Comparison of ENCODE assay signal across 21 cellular contexts in the genomic region with DNA sequence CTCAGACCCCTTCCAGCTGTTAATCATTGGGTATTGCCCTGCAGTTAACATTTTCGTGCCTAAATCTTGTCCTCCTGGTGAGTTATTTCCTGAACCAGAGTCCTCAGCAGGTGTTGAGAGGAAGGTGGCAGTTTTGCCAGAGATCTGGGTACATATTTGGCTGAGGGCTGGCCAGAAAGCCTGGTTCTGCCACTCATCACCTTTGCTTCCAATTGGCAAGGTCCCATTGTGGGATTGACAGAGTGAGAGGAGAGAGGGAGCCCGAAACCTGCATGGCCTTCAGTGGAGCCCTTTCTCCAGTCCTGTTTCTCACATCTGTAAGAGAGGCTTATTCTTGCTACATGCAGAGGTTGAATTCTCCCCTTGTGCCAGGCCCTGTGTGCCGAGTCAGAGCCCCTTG. TPM values are rescaled to one million over a fixed set of nuclear protein-coding genes. Genes with fewer than 3 reads are reported as not detected.
A peak's percentile ranks its signal among the peaks of the same experiment; 100 is the strongest.
DNase-seq lines count a peak whose midpoint lies in the region; ATAC-seq and TF ChIP-seq lines count a peak whose summit lies in the region.
"Had no signal": no experiment of that assay in that cellular context is flagged by ENCODE, and none has a peak within 500 bp of the region (broad histone marks: within the 10 kb centered on the region; RNA-seq: fewer than 3 reads in every experiment).

No MANE protein-coding gene starts in this region.

- TF ChIP-seq CTCF in right atrium auricular region (IDR thresholded peaks at IDR 0.05) (no peak), heart left ventricle (IDR thresholded peaks at IDR 0.05) (no peak)

- no peak overlapping the region for H3K18ac ChIP-seq in neuronal stem cell (ENCODE audit: low read length)

- H4K8ac ChIP-seq in neuronal stem cell (ENCODE audit: low read depth, low read length): no peak overlapping the region

- no peak overlapping the region for H2BK5ac ChIP-seq in neuronal stem cell (ENCODE audit: low read length)

- H3K27me3 ChIP-seq in right atrium auricular region (no peaks in the 10 kb centered on the region), heart left ventricle (no peaks in the 10 kb centered on the region), neuronal stem cell (ENCODE audit: control insufficient read depth in 3 of 3, insufficient read depth in 3 of 3, low read depth in 1 of 3, low read length in 3 of 3) (no peaks in the 10 kb centered on the region)
- H3K27me3 ChIP-seq: brain microvascular endothelial cell, tibial artery had no signal

- no peak overlapping the region for H2BK120ac ChIP-seq in neuronal stem cell (ENCODE audit: low read depth, low read length)

- H3K4me2 ChIP-seq in neuronal stem cell (ENCODE audit: insufficient read depth, low read length, poor library complexity, severe bottlenecking): no peak overlapping the region

- no peak overlapping the region for H3K9ac ChIP-seq in neuronal stem cell (ENCODE audit: low read depth, low read length, poor library complexity)
- H3K9ac ChIP-seq: parathyroid adenoma had no signal

- H3K4me1 Mint-ChIP-seq in activated T-helper 1 cell treated with anti-CD3 and anti-CD28 coated beads, Interleukin-12 subunit alpha, Interleukin-12 subunit beta, Interleukin-2, Interleukin-4 antibody, amounts not matched to agents 30 ng/mL and 10 ng/mL and 1 ng/mL, durations not matched to agents 14 hours and 24 hours and 36 hours (ENCODE audit: low read depth): peaks cover 6% of the 10 kb centered on the region

- no peaks in the 10 kb centered on the region for H3K9me3 Mint-ChIP-seq in activated T-helper 1 cell treated with anti-CD3 and anti-CD28 coated beads, Interleukin-12 subunit alpha, Interleukin-12 subunit beta, Interleukin-2, Interleukin-4 antibody, amounts not matched to agents 30 ng/mL and 10 ng/mL and 1 ng/mL, durations not matched to agents 14 hours and 24 hours and 36 hours
- H3K9me3 Mint-ChIP-seq: activated CD8-positive, alpha-beta T cell treated with anti-CD3 and anti-CD28 coated beads for 36 hours; activated naive CD4-positive, alpha-beta T cell treated with anti-CD3 and anti-CD28 coated beads, Interleukin-2, amount 50 U/mL, for 72 hours; activated T-cell treated with anti-CD3 and anti-CD28 coated beads, Interleukin-2, amount 50 U/mL, for 4 hours had no signal

- no peak overlapping the region for H3K27ac Mint-ChIP-seq in activated T-helper 1 cell treated with anti-CD3 and anti-CD28 coated beads, Interleukin-12 subunit alpha, Interleukin-12 subunit beta, Interleukin-2, Interleukin-4 antibody, amounts not matched to agents 30 ng/mL and 10 ng/mL and 1 ng/mL, durations not matched to agents 14 hours and 24 hours and 36 hours
- H3K27ac Mint-ChIP-seq: activated CD8-positive, alpha-beta T cell treated with anti-CD3 and anti-CD28 coated beads for 36 hours; activated naive CD4-positive, alpha-beta T cell treated with anti-CD3 and anti-CD28 coated beads, Interleukin-2, amount 50 U/mL, for 72 hours had no signal

- no peak for TF ChIP-seq POLR2A in heart left ventricle (IDR thresholded peaks at IDR 0.05)

- H3K23ac ChIP-seq in neuronal stem cell (ENCODE audit: low read depth, low read length, poor library complexity): no peak overlapping the region

- intact Hi-C loops in Right ventricle myocardium superior (cut with DNase I): no loop called here
- intact Hi-C loops in heart left ventricle (cut with DNase I): no loop called here
- intact Hi-C loops in activated T-helper 1 cell treated with anti-CD3 and anti-CD28 coated beads, Interleukin-12 subunit alpha, Interleukin-12 subunit beta, Interleukin-2, Interleukin-4 antibody, amounts not matched to agents 30 ng/mL and 10 ng/mL and 1 ng/mL, durations not matched to agents 14 hours and 24 hours and 36 hours (cut with micrococcal nuclease): no loop called here

- H3K79me1 ChIP-seq in neuronal stem cell (ENCODE audit: low read depth, low read length): no peaks in the 10 kb centered on the region

- no peak overlapping the region for H2BK15ac ChIP-seq in neuronal stem cell (ENCODE audit: low read length)

- no peaks in the 10 kb centered on the region for H3K36me3 Mint-ChIP-seq in activated T-helper 1 cell treated with anti-CD3 and anti-CD28 coated beads, Interleukin-12 subunit alpha, Interleukin-12 subunit beta, Interleukin-2, Interleukin-4 antibody, amounts not matched to agents 30 ng/mL and 10 ng/mL and 1 ng/mL, durations not matched to agents 14 hours and 24 hours and 36 hours (ENCODE audit: low read depth)
- H3K36me3 Mint-ChIP-seq: activated naive CD4-positive, alpha-beta T cell treated with anti-CD3 and anti-CD28 coated beads, Interleukin-2, amount 50 U/mL, for 72 hours; CD14-positive monocyte had no signal

- H3K4me3 ChIP-seq in right atrium auricular region (no peak overlapping the region), heart left ventricle (no peak overlapping the region), neuronal stem cell (ENCODE audit: low read length in 2 of 2) (no peak overlapping the region)
- H3K4me3 ChIP-seq: tibial artery had no signal

- H3K36me3 ChIP-seq in right atrium auricular region: no peaks in the 10 kb centered on the region
- H3K36me3 ChIP-seq in heart left ventricle: no peaks in the 10 kb centered on the region
- H3K36me3 ChIP-seq in neuronal stem cell (replicated peaks in 1 of 2; ENCODE audit: control insufficient read depth in 2 of 2, insufficient read depth in 2 of 2, low read length in 2 of 2): no peaks in the 10 kb centered on the region
- H3K36me3 ChIP-seq: brain microvascular endothelial cell, tibial artery had no signal

- H3K27ac ChIP-seq in right atrium auricular region: peak overlapping the region in 1 of 2 donors; percentile 60
- peak overlapping the region in 10 of 12 donors; percentile 24 to 78 (median 52) for H3K27ac ChIP-seq in heart left ventricle
- no peak overlapping the region for H3K27ac ChIP-seq in neuronal stem cell (replicated peaks; ENCODE audit: low read length)
- H3K27ac ChIP-seq: brain microvascular endothelial cell, HL-60, parathyroid adenoma, tibial artery had no signal

- H3K27me3 Mint-ChIP-seq in activated T-helper 1 cell treated with anti-CD3 and anti-CD28 coated beads, Interleukin-12 subunit alpha, Interleukin-12 subunit beta, Interleukin-2, Interleukin-4 antibody, amounts not matched to agents 30 ng/mL and 10 ng/mL and 1 ng/mL, durations not matched to agents 14 hours and 24 hours and 36 hours (ENCODE audit: insufficient read depth): no peaks in the 10 kb centered on the region
- H3K27me3 Mint-ChIP-seq: activated CD8-positive, alpha-beta T cell treated with anti-CD3 and anti-CD28 coated beads for 36 hours had no signal

- WGBS in heart left ventricle, 4 donors: 33 to 48% (median 43%) methylated on average over 2 to 3 of the region's 3 CpGs
- no CpG with 5 or more reads among the region's 3 CpGs for WGBS in neuronal stem cell (ENCODE audit: extremely low coverage in 2 of 2, insufficient read length in 2 of 2, insufficient replicate concordance in 1 of 2), 2 donors

- no peak overlapping the region for H3K4ac ChIP-seq in neuronal stem cell (ENCODE audit: low read length)

- no peaks in the 10 kb centered on the region for H3K9me3 ChIP-seq in right atrium auricular region
- no peaks in the 10 kb centered on the region for H3K9me3 ChIP-seq in heart left ventricle
- H3K9me3 ChIP-seq in neuronal stem cell (replicated peaks in 1 of 2; ENCODE audit: control insufficient read depth in 2 of 2, insufficient read depth in 1 of 2, low read depth in 1 of 2, low read length in 2 of 2): no peaks in the 10 kb centered on the region
- H3K9me3 ChIP-seq: tibial artery had no signal

- no peak overlapping the region for H2AK5ac ChIP-seq in neuronal stem cell (ENCODE audit: low read depth, low read length)

- H3K4me3 Mint-ChIP-seq in activated T-helper 1 cell treated with anti-CD3 and anti-CD28 coated beads, Interleukin-12 subunit alpha, Interleukin-12 subunit beta, Interleukin-2, Interleukin-4 antibody, amounts not matched to agents 30 ng/mL and 10 ng/mL and 1 ng/mL, durations not matched to agents 14 hours and 24 hours and 36 hours: no peak overlapping the region
- H3K4me3 Mint-ChIP-seq: activated CD8-positive, alpha-beta T cell treated with anti-CD3 and anti-CD28 coated beads for 36 hours; activated T-cell treated with anti-CD3 and anti-CD28 coated beads, Interleukin-2, amount 50 U/mL, for 4 hours; CD14-positive monocyte had no signal

- peak overlapping the region; percentile 15 for H2AFZ ChIP-seq in neuronal stem cell (ENCODE audit: low read length)
- H2AFZ ChIP-seq: parathyroid adenoma had no signal

- ATAC-seq in Right ventricle myocardium superior (ENCODE audit: poor library complexity): peak; percentile 75
- peak; percentile 64 to 85 (median 79) for ATAC-seq in heart left ventricle
- ATAC-seq: activated CD8-positive, alpha-beta T cell treated with anti-CD3 and anti-CD28 coated beads for 36 hours; activated naive CD4-positive, alpha-beta T cell treated with anti-CD3 and anti-CD28 coated beads, Interleukin-2, amount 50 U/mL, for 72 hours; activated T-cell treated with anti-CD3 and anti-CD28 coated beads, Interleukin-2, amount 50 U/mL, for 4 hours had no signal

- H3K4me1 ChIP-seq in right atrium auricular region (peaks cover 0 to 28% of the 10 kb centered on the region in 2 donors), heart left ventricle (peaks cover 0 to 29% (median 13%) of the 10 kb centered on the region in 12 donors), neuronal stem cell (ENCODE audit: control insufficient read depth in 2 of 2, insufficient read depth in 1 of 2, low read depth in 1 of 2, low read length in 2 of 2) (peaks cover under 1 to 11% of the 10 kb centered on the region in 2 donors)

- H2BK12ac ChIP-seq in neuronal stem cell (ENCODE audit: low read length): no peak overlapping the region

- H3K14ac ChIP-seq in neuronal stem cell (ENCODE audit: low read length): no peak overlapping the region

- DNase-seq in Right ventricle myocardium superior: no peak
- DNase-seq in right atrium auricular region (ENCODE audit: low spot score): no peak
- peak in 4 of 5 donors; percentile 57 to 81 (median 68) for DNase-seq in heart left ventricle
- no peak for DNase-seq in neuronal stem cell (ENCODE audit: low spot score)
- DNase-seq in NCI-H146 (lab: John Stamatoyannopoulos, UW): no peak
- DNase-seq in activated T-helper 1 cell treated with anti-CD3 and anti-CD28 coated beads, Interleukin-12 subunit alpha, Interleukin-12 subunit beta, Interleukin-2, Interleukin-4 antibody, amounts not matched to agents 30 ng/mL and 10 ng/mL and 1 ng/mL, durations not matched to agents 14 hours and 24 hours and 36 hours (ENCODE audit: low spot score): no peak
- no peak for DNase-seq in NCI-H1436 (lab: John Stamatoyannopoulos, UW)
- DNase-seq in NCI-H748 (lab: John Stamatoyannopoulos, UW; ENCODE audit: unreplicated experiment): no peak
- DNase-seq: activated CD8-positive, alpha-beta T cell treated with anti-CD3 and anti-CD28 coated beads for 36 hours; activated T-cell treated with anti-CD3 and anti-CD28 coated beads, Interleukin-2, amount 50 U/mL, for 4 hours; brain microvascular endothelial cell; DMS153; GOT3; hypothalamus; NCI-H2107; NCI-H526 treated with DMSO at 0.1 percent for 48 hours; tibial artery had no signal

- no peak overlapping the region for H4K91ac ChIP-seq in neuronal stem cell (ENCODE audit: low read depth, low read length, poor library complexity)

RNA-seq across cellular contexts. Expression of gene TKT, which starts 8.9 kb away (rescaled TPM):
- total RNA-seq in Right ventricle myocardium superior (43.6 TPM), right atrium auricular region (10 to 100 TPM; 48.8 to 62.8 TPM), heart left ventricle (100 to 1,000 TPM in 1 of 9 donors, 10 to 100 TPM in 8; 20.6 to 111 (median 36.6) TPM)
- polyA plus RNA-seq in heart left ventricle: 100 to 1,000 TPM in 1 of 2 donors, 10 to 100 TPM in 1; 23.8 to 111 TPM
- polyA plus RNA-seq in neuronal stem cell (2013, experiment 1 of 2): 423 TPM
- 428 TPM for polyA plus RNA-seq in neuronal stem cell (2013, experiment 2 of 2)
- total RNA-seq in activated T-helper 1 cell treated with anti-CD3 and anti-CD28 coated beads, Interleukin-12 subunit alpha, Interleukin-12 subunit beta, Interleukin-2, Interleukin-4 antibody, amounts not matched to agents 30 ng/mL and 10 ng/mL and 1 ng/mL, durations not matched to agents 14 hours and 24 hours and 36 hours: 332 and 351 TPM in 2 replicates

Comparison
In these comparisons a context has a peak if more than half of its experiments do, and no peak if none do; other contexts are left out.
1. DNase-seq: peak in heart left ventricle (4 of 5); none in Right ventricle myocardium superior (single experiment), right atrium auricular region (single experiment), neuronal stem cell (single experiment), NCI-H146 (single experiment), activated T-helper 1 cell treated with anti-CD3 and anti-CD28 coated beads, Interleukin-12 subunit alpha, Interleukin-12 subunit beta, Interleukin-2, Interleukin-4 antibody, amounts not matched to agents 30 ng/mL and 10 ng/mL and 1 ng/mL, durations not matched to agents 14 hours and 24 hours and 36 hours (single experiment), NCI-H1436 (single experiment) and NCI-H748 (single experiment).